In the genomic region with DNA sequence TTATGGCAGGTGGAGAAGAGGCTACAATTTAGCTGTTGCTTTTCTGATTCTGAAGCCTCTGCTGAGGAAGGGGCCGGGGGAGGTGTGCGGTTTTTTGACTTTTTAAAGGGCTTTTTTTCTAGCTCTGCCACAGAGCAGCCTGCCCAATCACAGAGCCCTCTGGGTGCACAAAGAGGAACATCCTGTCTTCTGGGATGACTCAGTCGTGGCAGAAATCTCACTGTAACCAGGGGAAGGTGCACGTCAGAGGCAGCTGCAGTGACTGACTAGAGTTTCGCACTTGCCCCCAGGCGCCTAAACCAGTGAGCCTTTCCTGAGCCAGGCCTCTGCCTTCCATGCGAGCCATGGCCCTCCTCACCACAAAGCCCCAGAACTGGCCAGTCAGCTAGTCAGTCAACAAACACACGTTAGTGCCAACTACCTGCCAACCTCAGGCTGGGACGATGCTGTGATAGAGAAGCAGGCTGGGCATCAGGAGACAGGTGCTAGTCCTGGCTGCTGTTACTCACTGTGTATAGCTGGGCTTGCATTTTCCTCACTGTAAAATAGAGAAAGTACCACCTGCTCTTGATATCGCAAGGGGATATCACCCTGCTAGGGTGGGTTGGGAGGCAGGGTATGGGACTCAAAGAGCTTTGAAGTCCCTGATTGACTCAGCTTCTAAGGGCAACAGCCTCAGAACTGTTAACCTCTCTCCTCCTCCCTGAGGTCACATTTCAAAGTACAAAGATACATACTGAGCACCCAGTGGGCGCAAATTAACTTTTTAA, we compare ENCODE assay signal across 9 cellular contexts. TPM values are rescaled to one million over a fixed set of nuclear protein-coding genes. Genes with fewer than 3 reads are reported as not detected.
DNase-seq lines count a peak whose midpoint lies in the region; ATAC-seq and TF ChIP-seq lines count a peak whose summit lies in the region.
"Had no signal": no experiment of that assay in that cellular context is flagged by ENCODE, and none has a peak within 500 bp of the region (broad histone marks: within the 10 kb centered on the region; RNA-seq: fewer than 3 reads in every experiment).

No MANE protein-coding gene starts in this region.

- H3K4me1 ChIP-seq in CD8-positive, alpha-beta memory T cell (ENCODE audit: insufficient read depth, low read length), result peaks cover 74% of the 10 kb centered on the region
- peaks cover 88% of the 10 kb centered on the region for H3K4me1 ChIP-seq in Karpas-422 (ENCODE audit: low read length)
- H3K4me1 ChIP-seq in mesodermal cell (ENCODE audit: control insufficient read depth, insufficient read depth, low read length, poor library complexity, severe bottlenecking), result peaks cover 51% of the 10 kb centered on the region

- H3K4me3 Mint-ChIP-seq in CD8-positive, alpha-beta memory T cell, result peak overlapping the region; percentile 92 to 99 (median 96)

- H3K79me2 ChIP-seq in Karpas-422 (ENCODE audit: low read length), result peaks cover 93% of the 10 kb centered on the region

- CTCF ChIA-PET in CD8-positive, alpha-beta memory T cell (lab: Charles Lee), result interaction anchor here (0.8 to 12.1 kb wide), 15 partner anchors 8 to 542 kb away, joined by 3 to 245 read pairs (median 5); no protein-coding TSS in a partner anchor

- DNase-seq in CD8-positive, alpha-beta memory T cell, result peak; percentile 80 to 95 (median 94)
- DNase-seq in Karpas-422 (peak; percentile 93), coronary artery (ENCODE audit: low spot score) (peak; percentile 89), SK-N-DZ (ENCODE audit: low spot score) (no peak)
- DNase-seq in activated CD4-positive, alpha-beta T cell treated with anti-CD3 and anti-CD28 coated beads for 48 hours, result peak; percentile 92
- peak; percentile 76 for DNase-seq in stimulated activated CD8-positive, alpha-beta memory T cell treated with anti-CD3 and anti-CD28 coated beads, Interleukin-4, amount 100 ng/mL, for 24 hours (ENCODE audit: low read depth)

- POLR2A ChIA-PET in CD8-positive, alpha-beta memory T cell (lab: Charles Lee), result interaction anchor here (0.6 to 13.0 kb wide), 13 partner anchors 9 to 544 kb away, joined by 3 to 341 read pairs (median 4); partner anchors contain the start of gene WHRN

- H3K9me3 ChIP-seq in CD8-positive, alpha-beta memory T cell (ENCODE audit: low read length), result no peaks in the 10 kb centered on the region
- H3K9me3 ChIP-seq in Karpas-422 (ENCODE audit: low read length), result no peaks in the 10 kb centered on the region
- H3K9me3 ChIP-seq in mesodermal cell (ENCODE audit: control insufficient read depth, low read length), result no peaks in the 10 kb centered on the region

- H2AFZ ChIP-seq in Karpas-422 (ENCODE audit: low read length), result no peak overlapping the region

- peaks cover 0 to 9% (median 0%) of the 10 kb centered on the region in 5 donors for H3K9me3 Mint-ChIP-seq in CD8-positive, alpha-beta memory T cell

- peak overlapping the region; percentile 98 for H3K4me3 ChIP-seq in CD8-positive, alpha-beta memory T cell (ENCODE audit: low read length)
- peak overlapping the region; percentile 85 for H3K4me3 ChIP-seq in Karpas-422 (ENCODE audit: low read length)
- H3K4me3 ChIP-seq in coronary artery, result peak overlapping the region; percentile 68
- H3K4me3 ChIP-seq in mesodermal cell (ENCODE audit: extremely low read depth, insufficient read depth, low read length, poor library complexity, severe bottlenecking), result no peak overlapping the region

- H3K27me3 ChIP-seq in CD8-positive, alpha-beta memory T cell (ENCODE audit: insufficient read depth, low read length, poor library complexity, severe bottlenecking), result no peaks in the 10 kb centered on the region
- no peaks in the 10 kb centered on the region for H3K27me3 ChIP-seq in Karpas-422 (ENCODE audit: low read length)

- peaks cover 11% of the 10 kb centered on the region for H3K36me3 ChIP-seq in CD8-positive, alpha-beta memory T cell (ENCODE audit: insufficient read depth, low read length)
- H3K36me3 ChIP-seq in Karpas-422 (ENCODE audit: insufficient read depth, low read length) (peaks cover 4% of the 10 kb centered on the region; the same call in 1 of the 2 replicates), mesodermal cell (ENCODE audit: control insufficient read depth, insufficient read depth, low read length) (peaks cover 10% of the 10 kb centered on the region)

- peak overlapping the region; percentile 93 to 100 (median 98) for H3K27ac Mint-ChIP-seq in CD8-positive, alpha-beta memory T cell

- peaks cover 0 to 7% of the 10 kb centered on the region in 2 donors for H3K27me3 Mint-ChIP-seq in CD8-positive, alpha-beta memory T cell

- no peaks in the 10 kb centered on the region for H4K20me1 ChIP-seq in Karpas-422 (ENCODE audit: insufficient read depth, low read depth, low read length)

- H3K4me2 ChIP-seq in Karpas-422 (ENCODE audit: low read depth, low read length, poor library complexity, severe bottlenecking), result peak overlapping the region; percentile 92

- H3K27ac ChIP-seq in CD8-positive, alpha-beta memory T cell (ENCODE audit: low read depth, low read length), result peak overlapping the region; percentile 96
- H3K27ac ChIP-seq in Karpas-422 (ENCODE audit: low read length) (peak overlapping the region; percentile 97), coronary artery (peak overlapping the region; percentile 87 to 94), mesodermal cell (ENCODE audit: low read depth, low read length, severe bottlenecking) (peak overlapping the region; percentile 72)

- H3K9me2 ChIP-seq in Karpas-422 (replicated peaks; ENCODE audit: insufficient read depth, low read length), result no peaks in the 10 kb centered on the region

- no peak for TF ChIP-seq CTCF in coronary artery (IDR thresholded peaks at IDR 0.05)

- WGBS in mesodermal cell (ENCODE audit: insufficient coverage in 2 of 2), 2 experiments, result 50 to 61% methylated on average over 6 to 7 of the region's 11 CpGs

- peak; percentile 77 for ATAC-seq in GM21619 (IDR thresholded peaks at IDR 0.05; ENCODE audit: unreplicated experiment)

- peaks cover 67 to 83% (median 71%) of the 10 kb centered on the region in 3 donors for H3K4me1 Mint-ChIP-seq in CD8-positive, alpha-beta memory T cell

- H3K36me3 Mint-ChIP-seq in CD8-positive, alpha-beta memory T cell, result peaks cover 23 to 87% (median 29%) of the 10 kb centered on the region in 3 donors

- H3K9ac ChIP-seq in Karpas-422 (ENCODE audit: low read length), result peak overlapping the region; percentile 90

RNA-seq across cellular contexts. Expression of gene AKNA, which starts 2.2 kb away (rescaled TPM):
- 100 to 1,000 TPM; 126 TPM for total RNA-seq in CD8-positive, alpha-beta memory T cell
- polyA plus RNA-seq in CD8-positive, alpha-beta memory T cell, result 45.6 TPM
- total RNA-seq in Karpas-422 (2014; rRNA removed; shearing (Covaris generic); ENCODE audit: low replicate concordance), result 77.9 and 122 TPM in 2 replicates
- polyA plus RNA-seq in mesodermal cell (2013, experiment 1 of 2), result 16.7 TPM
- 14.3 TPM for polyA plus RNA-seq in mesodermal cell (2013, experiment 2 of 2)
- polyA plus RNA-seq in SK-N-DZ (2014; cell fraction: cytosol; rRNA removed), result 3.1 and 3.2 TPM in 2 replicates
- 1.9 and 7.9 TPM in 2 replicates for polyA plus RNA-seq in SK-N-DZ (2014; cell fraction: nucleus; rRNA removed)

RNA-seq across cellular contexts. Expression of gene ORM2, which starts 55.9 kb away (rescaled TPM):
- total RNA-seq in CD8-positive, alpha-beta memory T cell, result not detected
- polyA plus RNA-seq in CD8-positive, alpha-beta memory T cell, result not detected
- total RNA-seq in Karpas-422 (2014; rRNA removed; shearing (Covaris generic); ENCODE audit: low replicate concordance), result not detected in 2 replicates
- polyA plus RNA-seq in mesodermal cell (2013, experiment 1 of 2), result not detected
- not detected for polyA plus RNA-seq in mesodermal cell (2013, experiment 2 of 2)
- not detected in 2 replicates for polyA plus RNA-seq in SK-N-DZ (2014; cell fraction: cytosol; rRNA removed)
- polyA plus RNA-seq in SK-N-DZ (2014; cell fraction: nucleus; rRNA removed), result not detected in 2 replicates
- total RNA-seq: T-helper 2 cell treated with Interferon-gamma antibody and Interleukin-4, amounts not matched to agents 100 ng/mL and 5 ng/mL, for 36 hours had no signal
